ENCODE assay signal across 7 cellular contexts in genomic region chr3:30681276-30682211, GRCh38.
DNase-seq lines count a peak whose midpoint lies in the region; ATAC-seq and TF ChIP-seq lines count a peak whose summit lies in the region.

No MANE protein-coding gene starts in this region.

- H3K9ac ChIP-seq in subcutaneous abdominal adipose tissue (ENCODE audit: low read length in 5 of 5): peak overlapping the region in 4 of 5 donors; percentile 11 to 48 (median 20)

- intact Hi-C loops in ascending aorta (cut with DNase I): no loop called here

- DNase-seq in HT1080 (ENCODE audit: low read depth) (peak; percentile 98), ascending aorta (ENCODE audit: low spot score in 2 of 2) (no peak), left kidney (ENCODE audit: low read depth, low spot score) (peak; percentile 40), GM19240 (ENCODE audit: insufficient read length, low spot score) (no peak)

- no peak for ATAC-seq in GM21526 (IDR thresholded peaks at IDR 0.05; ENCODE audit: low FRiP score, unreplicated experiment)
- ATAC-seq in HG02759 (IDR thresholded peaks at IDR 0.05; ENCODE audit: unreplicated experiment): no peak

- H3K9me3 ChIP-seq in ascending aorta: no peaks in the 10 kb centered on the region
- H3K9me3 ChIP-seq in subcutaneous abdominal adipose tissue (ENCODE audit: control insufficient read depth in 5 of 5, low read length in 5 of 5): no peaks in the 10 kb centered on the region

- no peak for TF ChIP-seq CTCF in ascending aorta (IDR thresholded peaks at IDR 0.05)

- H3K27ac ChIP-seq in ascending aorta: peak overlapping the region; percentile 62 to 76
- peak overlapping the region; percentile 87 for H3K27ac ChIP-seq in subcutaneous abdominal adipose tissue (ENCODE audit: low read depth, low read length)

- H3K4me1 ChIP-seq in ascending aorta (peaks cover 25 to 59% of the 10 kb centered on the region in 2 donors), subcutaneous abdominal adipose tissue (ENCODE audit: control insufficient read depth in 5 of 5, insufficient read depth in 5 of 5, low read length in 5 of 5) (peaks cover 7 to 70% (median 59%) of the 10 kb centered on the region in 5 donors)

- H3K4me3 ChIP-seq in ascending aorta: no peak overlapping the region
- H3K4me3 ChIP-seq in subcutaneous abdominal adipose tissue (ENCODE audit: low read depth in 1 of 5, low read length in 5 of 5): peak overlapping the region in 1 of 5 donors; percentile 9

- H3K27me3 ChIP-seq in ascending aorta (no peaks in the 10 kb centered on the region), subcutaneous abdominal adipose tissue (ENCODE audit: control insufficient read depth in 5 of 5, insufficient read depth in 4 of 5, low read length in 5 of 5) (no peaks in the 10 kb centered on the region)

- H3K36me3 ChIP-seq in ascending aorta (peaks cover 28 to 64% of the 10 kb centered on the region in 2 donors), subcutaneous abdominal adipose tissue (ENCODE audit: control insufficient read depth in 5 of 5, insufficient read depth in 5 of 5, low read length in 5 of 5) (peaks cover 14 to 40% (median 32%) of the 10 kb centered on the region in 5 donors)

Comparison
In these comparisons a context has a peak if more than half of its experiments do, and no peak if none do; other contexts are left out.
1. DNase-seq: peak in HT1080 (single experiment) and left kidney (single experiment); none in ascending aorta (0 of 2) and GM19240 (single experiment).